Comparison of ENCODE assay signal across 8 cellular contexts in genomic region chr1:58652351-58653184, GRCh38. TPM values are rescaled to one million over a fixed set of nuclear protein-coding genes. Genes with fewer than 3 reads are reported as not detected.
DNase-seq lines count a peak whose midpoint lies in the region; ATAC-seq and TF ChIP-seq lines count a peak whose summit lies in the region.

No MANE protein-coding gene starts in this region.

- TF ChIP-seq CTCF in WERI-Rb-1 (IDR thresholded peaks at IDR 0.05; ENCODE audit: low read depth, low read length) (peak; percentile 75), choroid plexus epithelial cell (conservative IDR thresholded peaks at IDR 0.05; ENCODE audit: low read depth, low read length) (peak; percentile 84)

- H3K36me3 ChIP-seq in WERI-Rb-1: no peaks in the 10 kb centered on the region; the same call in none of the 2 replicates

- H3K4me3 ChIP-seq in WERI-Rb-1 (ENCODE audit: low read depth, low read length) (no peak overlapping the region), choroid plexus epithelial cell (ENCODE audit: low read depth, low read length) (no peak overlapping the region)

- H3K27ac ChIP-seq in WERI-Rb-1: no peak overlapping the region

- DNase-seq in C1 segment of cervical spinal cord (lab: John Stamatoyannopoulos, UW) (peak in 9 of 14 donors; percentile 2 to 57 (median 16)), NCI-H2196 treated with DMSO at 0.1 percent for 48 hours (lab: John Stamatoyannopoulos, UW; ENCODE audit: unreplicated experiment) (peak; percentile 49), WERI-Rb-1 (peak; percentile 55), choroid plexus epithelial cell (ENCODE audit: low read depth) (peak; percentile 93), left lobe of liver (ENCODE audit: low spot score) (no peak)
- peak in 2 of 3 donors; percentile 7 to 10 for DNase-seq in stimulated activated CD4-positive, alpha-beta T cell treated with anti-CD3 and anti-CD28 coated beads, TNF-alpha, amount 100 ng/mL, for 1 hour (ENCODE audit: low read depth in 3 of 3, low spot score in 1 of 3)

- peak; percentile 78 for ATAC-seq in GM18907 (IDR thresholded peaks at IDR 0.05; ENCODE audit: unreplicated experiment)
- peak; percentile 87 for ATAC-seq in HG03159 (IDR thresholded peaks at IDR 0.05; ENCODE audit: unreplicated experiment)
- peak; percentile 99 for ATAC-seq in left lobe of liver

- no peaks in the 10 kb centered on the region for H3K27me3 ChIP-seq in WERI-Rb-1 (ENCODE audit: insufficient read depth, low read depth, severe bottlenecking)

- H3K9me3 ChIP-seq in WERI-Rb-1 (ENCODE audit: severe bottlenecking): no peaks in the 10 kb centered on the region

RNA-seq across cellular contexts. Expression of gene MYSM1, which starts 47.3 kb away (rescaled TPM):
- 9.5 TPM for total RNA-seq in left lobe of liver
